In the genomic region with DNA sequence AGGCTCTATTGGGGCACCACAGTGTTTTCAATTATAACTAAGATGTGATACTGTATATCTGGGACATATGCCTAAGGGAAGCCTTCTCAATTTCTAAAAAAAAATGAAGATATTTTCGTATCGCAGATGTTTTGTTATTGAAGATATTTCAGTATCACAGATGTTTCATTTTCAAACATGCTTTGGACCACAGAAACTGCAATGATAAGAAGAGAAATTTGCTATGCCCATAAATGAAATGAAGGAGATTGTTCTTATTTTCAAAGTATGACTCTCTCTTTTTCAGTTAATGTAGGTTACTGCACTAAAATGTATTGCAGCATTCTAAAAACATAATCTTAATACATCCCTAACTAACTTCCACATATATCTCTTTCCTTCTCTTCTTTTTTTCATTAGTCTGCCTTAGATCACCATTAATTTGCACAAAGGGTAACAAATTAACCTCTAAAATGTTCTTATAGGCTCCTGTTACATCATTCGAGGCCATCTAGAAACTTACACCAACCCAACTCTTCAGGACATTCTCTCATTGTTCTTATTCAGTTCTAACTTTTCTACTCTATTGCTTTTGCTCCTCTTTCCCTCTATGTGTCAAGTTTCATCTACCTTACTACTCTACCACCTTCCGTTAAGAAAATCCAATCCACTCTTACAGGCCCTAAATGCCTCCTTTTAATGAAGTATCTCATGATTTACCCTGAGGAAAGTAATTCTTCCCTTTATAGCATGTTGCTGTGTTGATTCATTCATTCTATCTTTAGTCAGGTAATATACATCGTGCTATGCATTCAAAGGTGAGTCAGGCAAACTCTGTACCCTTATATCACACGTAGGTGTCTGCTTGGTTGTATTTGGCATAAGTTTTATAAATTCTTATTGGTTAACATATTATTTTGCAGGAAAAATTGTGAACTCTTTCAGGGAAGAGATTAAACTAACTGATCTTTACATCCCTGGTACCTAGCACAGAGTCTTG, we compare ENCODE assay signal across 17 cellular contexts.
A peak's percentile ranks its signal among the peaks of the same experiment; 100 is the strongest.
DNase-seq lines count a peak whose midpoint lies in the region; ATAC-seq, FAIRE-seq and TF ChIP-seq lines count a peak whose summit lies in the region.
"Had no signal": no experiment of that assay in that cellular context is flagged by ENCODE, and none has a peak within 500 bp of the region (broad histone marks: within the 10 kb centered on the region; RNA-seq: fewer than 3 reads in every experiment).

No MANE protein-coding gene starts in this region.

- H3K4me3 ChIP-seq in Karpas-422 (ENCODE audit: low read length) (no peak overlapping the region), keratinocyte (ENCODE audit: control insufficient read depth in 2 of 3, extremely low read depth in 1 of 3, insufficient read depth in 2 of 3, low read depth in 1 of 3, low read length in 3 of 3) (no peak overlapping the region)
- H3K4me3 ChIP-seq: heart left ventricle, Peyer's patch, right lobe of liver had no signal

- H3K4me2 ChIP-seq in Karpas-422 (ENCODE audit: low read depth, low read length, poor library complexity, severe bottlenecking), result no peak overlapping the region
- H3K4me2 ChIP-seq in keratinocyte (ENCODE audit: control insufficient read depth, extremely low read depth, insufficient read depth, low read depth, low read length), result no peak overlapping the region

- H3K79me2 ChIP-seq in Karpas-422 (ENCODE audit: low read length) (no peaks in the 10 kb centered on the region), keratinocyte (ENCODE audit: control insufficient read depth, insufficient read depth, low read length) (no peaks in the 10 kb centered on the region)

- H3K9me1 ChIP-seq in keratinocyte (ENCODE audit: control insufficient read depth, extremely low read depth, insufficient read depth, low read length), result no peaks in the 10 kb centered on the region

- H4K20me1 ChIP-seq in Karpas-422 (ENCODE audit: insufficient read depth, low read depth, low read length), result no peaks in the 10 kb centered on the region
- no peaks in the 10 kb centered on the region for H4K20me1 ChIP-seq in keratinocyte (ENCODE audit: control insufficient read depth, extremely low read depth, insufficient read depth, low read length)

- dilution Hi-C loops in keratinocyte (cut with MboI; ENCODE audit: extremely low pct_ligation_motif_present, low sequenced_read_pairs), result no loop called here

- H3K4me1 ChIP-seq in Karpas-422 (ENCODE audit: low read length) (peaks cover 30% of the 10 kb centered on the region), keratinocyte (ENCODE audit: control insufficient read depth, extremely low read depth, insufficient read depth, low read length) (peaks cover 18% of the 10 kb centered on the region)
- H3K4me1 ChIP-seq: Peyer's patch, right lobe of liver had no signal

- no peak overlapping the region for H3K9ac ChIP-seq in Karpas-422 (ENCODE audit: low read length)
- no peak overlapping the region for H3K9ac ChIP-seq in keratinocyte (ENCODE audit: control insufficient read depth, extremely low read depth, insufficient read depth, low read length)

- FAIRE-seq in keratinocyte (lab: Jason Lieb, UNC), result no peak

- DNase-seq in Karpas-422, result no peak
- DNase-seq in keratinocyte (ENCODE audit: low read depth, low spot score), result no peak
- no peak for DNase-seq in NOMO-1 treated with dmso at 0.1 percent for 144 hours (lab: John Stamatoyannopoulos, UW; ENCODE audit: unreplicated experiment)
- no peak for DNase-seq in COLO668 (lab: John Stamatoyannopoulos, UW; ENCODE audit: unreplicated experiment)
- DNase-seq: activated naive CD4-positive, alpha-beta T cell treated with Interleukin-2 at 50 U/mL for 16 hours; brain microvascular endothelial cell; heart left ventricle; islet precursor cell; midbrain; NCI-H2081 treated with DMSO at 0.1 percent for 48 hours; NCI-H526 treated with DMSO at 0.1 percent for 48 hours; Peyer's patch; right lobe of liver; stimulated activated CD4-positive, alpha-beta T cell treated with anti-CD3 and anti-CD28 coated beads, Interleukin-1b, Interleukin-23, amount 100 ng/mL, for 48 hours had no signal

- H3K27ac ChIP-seq in Karpas-422 (ENCODE audit: low read length) (peak overlapping the region; percentile 30), keratinocyte (ENCODE audit: control insufficient read depth, insufficient read depth, low read length) (no peak overlapping the region)
- H3K27ac ChIP-seq: brain microvascular endothelial cell, heart left ventricle, Peyer's patch, right lobe of liver had no signal

- H3K27me3 ChIP-seq in Karpas-422 (ENCODE audit: low read length), result no peaks in the 10 kb centered on the region
- H3K27me3 ChIP-seq in keratinocyte (ENCODE audit: control insufficient read depth, extremely low read depth, insufficient read depth, low read length), result no peaks in the 10 kb centered on the region
- H3K27me3 ChIP-seq: brain microvascular endothelial cell, heart left ventricle, Peyer's patch, right lobe of liver had no signal

- H3K9me2 ChIP-seq in Karpas-422 (replicated peaks; ENCODE audit: insufficient read depth, low read length), result no peaks in the 10 kb centered on the region

- TF ChIP-seq CTCF in keratinocyte (optimal IDR thresholded peaks at IDR 0.05 in 1 of 3, IDR thresholded peaks at IDR 0.05 in 1 of 3, conservative IDR thresholded peaks at IDR 0.05 in 1 of 3; ENCODE audit: extremely low read depth in 1 of 3, insufficient read depth in 2 of 3, low read length in 3 of 3), result no peak

- H3K36me3 ChIP-seq in Karpas-422 (ENCODE audit: insufficient read depth, low read length) (no peaks in the 10 kb centered on the region), keratinocyte (ENCODE audit: control insufficient read depth in 2 of 2, extremely low read depth in 1 of 2, insufficient read depth in 2 of 2, low read length in 2 of 2) (no peaks in the 10 kb centered on the region)
- H3K36me3 ChIP-seq: brain microvascular endothelial cell, heart left ventricle, Peyer's patch, right lobe of liver had no signal

- H3K9me3 ChIP-seq in Karpas-422 (ENCODE audit: low read length) (no peaks in the 10 kb centered on the region), keratinocyte (ENCODE audit: control insufficient read depth, low read depth, low read length) (no peaks in the 10 kb centered on the region)
- H3K9me3 ChIP-seq: heart left ventricle, Peyer's patch, right lobe of liver had no signal

- ATAC-seq in GM18517 (IDR thresholded peaks at IDR 0.05; ENCODE audit: unreplicated experiment) (peak; percentile 36), HG02759 (IDR thresholded peaks at IDR 0.05; ENCODE audit: unreplicated experiment) (peak; percentile 30), HG03196 (IDR thresholded peaks at IDR 0.05; ENCODE audit: unreplicated experiment) (no peak)
- ATAC-seq: heart left ventricle, right lobe of liver had no signal

- H2AFZ ChIP-seq in Karpas-422 (ENCODE audit: low read length) (0 out of 2 replicates have a peak overlapping the region, but pooled peaks have one; percentile 25), keratinocyte (ENCODE audit: control insufficient read depth, low read length) (peak overlapping the region; percentile 47)
